Comparison of ENCODE assay signal across 11 cellular contexts in the genomic region with DNA sequence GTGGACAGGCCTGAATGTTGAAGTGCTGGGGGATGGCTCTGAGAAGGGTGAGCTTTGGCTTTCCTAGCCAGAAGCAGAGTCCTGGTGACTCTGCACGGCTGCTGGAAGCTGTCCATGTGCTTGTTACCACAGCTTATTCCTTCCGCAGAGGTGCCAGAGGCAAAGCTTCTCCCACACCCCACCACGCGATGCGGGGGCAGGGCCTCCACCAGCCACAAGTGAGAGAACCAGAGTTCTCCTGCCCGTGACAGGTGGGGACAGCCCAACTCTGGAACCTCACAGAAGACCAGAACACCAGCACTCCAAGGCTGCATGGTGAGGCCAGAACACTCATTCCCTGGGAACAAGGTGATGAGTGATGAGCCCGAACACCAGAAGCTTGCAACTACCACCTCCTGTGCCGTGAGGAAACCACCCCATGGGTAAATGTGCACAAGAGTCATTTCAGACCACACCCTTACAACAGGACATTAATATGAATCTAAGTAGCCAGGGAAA. TPM values are rescaled to one million over a fixed set of nuclear protein-coding genes. Genes with fewer than 3 reads are reported as not detected.
A peak's percentile ranks its signal among the peaks of the same experiment; 100 is the strongest.
DNase-seq lines count a peak whose midpoint lies in the region; ATAC-seq, FAIRE-seq and TF ChIP-seq lines count a peak whose summit lies in the region.
"Had no signal": no experiment of that assay in that cellular context is flagged by ENCODE, and none has a peak within 500 bp of the region (broad histone marks: within the 10 kb centered on the region; RNA-seq: fewer than 3 reads in every experiment).

No MANE protein-coding gene starts in this region.

- no peak for TF ChIP-seq POLR2A in vagina (IDR thresholded peaks at IDR 0.05)

- peak; percentile 71 for DNase-seq in astrocyte (ENCODE audit: low read depth)
- DNase-seq in foreskin keratinocyte: peak in 1 of 2 donors; percentile 75
- no peak for DNase-seq in nephron progenitor cell
- DNase-seq in vagina (ENCODE audit: extremely low spot score in 2 of 2): no peak
- DNase-seq in NCI-H510A treated with DMSO at 0.1 percent for 48 hours (lab: John Stamatoyannopoulos, UW): no peak
- no peak for DNase-seq in NK-92 (lab: John Stamatoyannopoulos, UW; ENCODE audit: unreplicated experiment)
- DNase-seq: activated CD4-positive, alpha-beta T cell treated with anti-CD3 and anti-CD28 coated beads for 4 hours; amniotic stem cell; PC-9 had no signal

- intact Hi-C loops in vagina (cut with DNase I): no loop called here

- H3K27ac Mint-ChIP-seq in astrocyte (ENCODE audit: unreplicated experiment) (peak overlapping the region; percentile 82), nephron progenitor cell (peak overlapping the region; percentile 87)

- H3K27me3 ChIP-seq in astrocyte (ENCODE audit: insufficient read depth, low read length) (no peaks in the 10 kb centered on the region), foreskin keratinocyte (no peaks in the 10 kb centered on the region), vagina (no peaks in the 10 kb centered on the region)

- H3K27ac ChIP-seq in astrocyte (ENCODE audit: low read depth, low read length) (peak overlapping the region; percentile 51), foreskin keratinocyte (peak overlapping the region; percentile 58), vagina (peak overlapping the region; percentile 85)

- no peak overlapping the region for H2AFZ ChIP-seq in astrocyte (ENCODE audit: low read depth, low read length)
- H2AFZ ChIP-seq: PC-9 had no signal

- TF ChIP-seq CTCF in astrocyte (IDR thresholded peaks at IDR 0.05; ENCODE audit: insufficient read depth, low read depth, low read length) (no peak), foreskin keratinocyte (conservative IDR thresholded peaks at IDR 0.05) (no peak), nephron progenitor cell (IDR thresholded peaks at IDR 0.05) (no peak), vagina (IDR thresholded peaks at IDR 0.05) (no peak)

- H3K27me3 Mint-ChIP-seq in astrocyte (ENCODE audit: low read depth, unreplicated experiment) (no peaks in the 10 kb centered on the region), nephron progenitor cell (ENCODE audit: low read depth, poor library complexity) (no peaks in the 10 kb centered on the region)

- H4K20me1 ChIP-seq in astrocyte (ENCODE audit: insufficient read depth, low read length): peaks cover 18% of the 10 kb centered on the region

- FAIRE-seq in astrocyte (lab: Jason Lieb, UNC): no peak
- FAIRE-seq: islet of Langerhans had no signal

- peaks cover 57% of the 10 kb centered on the region for H3K4me1 Mint-ChIP-seq in astrocyte (ENCODE audit: low read depth, unreplicated experiment)
- peaks cover 82% of the 10 kb centered on the region for H3K4me1 Mint-ChIP-seq in nephron progenitor cell

- H3K9me3 Mint-ChIP-seq in astrocyte (ENCODE audit: unreplicated experiment) (no peaks in the 10 kb centered on the region), nephron progenitor cell (no peaks in the 10 kb centered on the region)

- H3K9me3 ChIP-seq in astrocyte (ENCODE audit: insufficient read depth, low read depth, low read length) (no peaks in the 10 kb centered on the region), vagina (no peaks in the 10 kb centered on the region)

- H3K4me3 ChIP-seq in astrocyte (ENCODE audit: insufficient read depth, low read depth, low read length) (no peak overlapping the region), vagina (no peak overlapping the region)
- H3K4me3 ChIP-seq: PC-9 had no signal

- peak overlapping the region; percentile 44 for H3K9ac ChIP-seq in astrocyte (ENCODE audit: low read length)

- H3K36me3 ChIP-seq in astrocyte (ENCODE audit: insufficient read depth, low read length) (peaks cover 32% of the 10 kb centered on the region), vagina (peaks cover 0 to 47% of the 10 kb centered on the region in 2 donors)

- ATAC-seq in foreskin keratinocyte (peak; percentile 52), GM18498 (IDR thresholded peaks at IDR 0.05; ENCODE audit: unreplicated experiment) (no peak)

- peak overlapping the region; percentile 57 for H3K4me2 ChIP-seq in astrocyte (ENCODE audit: low read length)
- H3K4me2 ChIP-seq: PC-9 had no signal

- peaks cover 8% of the 10 kb centered on the region for H3K79me2 ChIP-seq in astrocyte (ENCODE audit: insufficient read depth, low read length)

- H3K4me1 ChIP-seq in astrocyte (ENCODE audit: insufficient read depth, low read length) (peaks cover 52% of the 10 kb centered on the region), foreskin keratinocyte (peaks cover 59% of the 10 kb centered on the region), vagina (peaks cover 80% of the 10 kb centered on the region)

- H3K36me3 Mint-ChIP-seq in astrocyte (ENCODE audit: low read depth, unreplicated experiment) (peaks cover 22% of the 10 kb centered on the region), nephron progenitor cell (ENCODE audit: low read depth) (peaks cover 49% of the 10 kb centered on the region)

- H3K4me3 Mint-ChIP-seq in astrocyte (ENCODE audit: unreplicated experiment) (peak overlapping the region; percentile 14), nephron progenitor cell (no peak overlapping the region)

RNA-seq across cellular contexts. Expression of a gene that starts 36.7 kb away (rescaled TPM):
- total RNA-seq in astrocyte (278 and 380 TPM in 2 replicates), foreskin keratinocyte (150 and 236 TPM in 2 replicates), vagina (185 TPM)
- 29.9 and 36.7 TPM in 2 replicates for polyA plus RNA-seq in foreskin keratinocyte
